ENCODE assay signal across 16 cellular contexts in genomic region chr14:72528059-72528950, GRCh38.
DNase-seq lines count a peak whose midpoint lies in the region; ATAC-seq and TF ChIP-seq lines count a peak whose summit lies in the region.
"Had no signal": no experiment of that assay in that cellular context is flagged by ENCODE, and none has a peak within 500 bp of the region (broad histone marks: within the 10 kb centered on the region; RNA-seq: fewer than 3 reads in every experiment).

No MANE protein-coding gene starts in this region.

- peak; percentile 48 for ATAC-seq in PC-3
- ATAC-seq in HG03439 (IDR thresholded peaks at IDR 0.05; ENCODE audit: unreplicated experiment), result no peak
- no peak for ATAC-seq in HG02870 (IDR thresholded peaks at IDR 0.05; ENCODE audit: unreplicated experiment)
- ATAC-seq in HG03565 (IDR thresholded peaks at IDR 0.05; ENCODE audit: unreplicated experiment), result no peak
- ATAC-seq: natural killer cell had no signal

- peaks cover 1% of the 10 kb centered on the region; the same call in 1 of the 2 replicates for H3K36me3 ChIP-seq in PC-3 (ENCODE audit: low read depth, low read length)

- peak; percentile 31 for DNase-seq in AG08395 (ENCODE audit: low spot score)
- DNase-seq in DMS79 treated with DMSO at 0.1 percent for 48 hours (lab: John Stamatoyannopoulos, UW), result peak; percentile 64
- peak; percentile 31 for DNase-seq in PC-3
- peak; percentile 33 for DNase-seq in fibroblast of peridontal ligament (ENCODE audit: extremely low read depth)
- no peak for DNase-seq in RWPE1 (ENCODE audit: low spot score)
- DNase-seq: activated CD4-positive, alpha-beta T cell treated with anti-CD3 and anti-CD28 coated beads, Interleukin-2, amount 50 U/mL, for 4 hours; aorta; C1 segment of cervical spinal cord; H7; KG1; natural killer cell; NCI-H524 treated with DMSO at 0.1 percent for 48 hours; Right ventricle myocardium superior had no signal

- peaks cover 8% of the 10 kb centered on the region for H3K9me3 ChIP-seq in PC-3 (ENCODE audit: low read length)

- H3K27me3 ChIP-seq in PC-3 (ENCODE audit: low read length), result no peaks in the 10 kb centered on the region

- H3K9me2 ChIP-seq in PC-3 (replicated peaks; ENCODE audit: low read length), result no peaks in the 10 kb centered on the region

- H3F3A ChIP-seq in PC-3 (ENCODE audit: low read length, unreplicated experiment), result no peaks in the 10 kb centered on the region

- H3K4me3 ChIP-seq in PC-3 (ENCODE audit: low read length), result no peak overlapping the region

- H3K9ac ChIP-seq in PC-3 (ENCODE audit: low read length), result no peak overlapping the region

- no TSS peak for BruUV-seq in PC-3 (replicated peaks; lab: Mats Ljungman, UMichigan)

- H3K27ac ChIP-seq in PC-3 (ENCODE audit: low read length) (no peak overlapping the region), RWPE1 (no peak overlapping the region)

- H3K4me1 ChIP-seq in PC-3 (ENCODE audit: insufficient read depth, low read length), result peaks cover 8% of the 10 kb centered on the region; the same call in 1 of the 2 replicates

- H2AFZ ChIP-seq in PC-3 (ENCODE audit: low read length), result peak overlapping the region; percentile 20; the same call in 1 of the 2 replicates

- 0 out of 2 replicates have a peak overlapping the region, but pooled peaks have one; percentile 7 for H3K4me2 ChIP-seq in PC-3 (ENCODE audit: low read length)

- TF ChIP-seq CTCF in PC-3 (conservative IDR thresholded peaks at IDR 0.05; ENCODE audit: low read depth, low read length), result no peak
- TF ChIP-seq CTCF in RWPE1 (conservative IDR thresholded peaks at IDR 0.05; ENCODE audit: low read depth), result no peak

- H4K20me1 ChIP-seq in PC-3 (ENCODE audit: low read length), result no peaks in the 10 kb centered on the region

- H3K79me2 ChIP-seq in PC-3 (ENCODE audit: low read length), result no peaks in the 10 kb centered on the region

- CTCF ChIA-PET in PC-3 (lab: Charles Lee) (interaction anchor here (2.1 kb wide), 1 partner anchor 14 kb away, joined by 8 read pairs; no protein-coding TSS in a partner anchor), RWPE1 (lab: Yijun Ruan, JAX) (interaction anchor here (0.6 to 1.4 kb wide), 3 partner anchors 14 to 145 kb away, joined by 3 to 6 read pairs (median 4); no protein-coding TSS in a partner anchor)

- intact Hi-C loops in PC-3 (cut with micrococcal nuclease), result no loop called here

- POLR2A ChIA-PET in PC-3 (lab: Charles Lee; ENCODE audit: unreplicated experiment), result no interaction called here
- POLR2A ChIA-PET in RWPE1 (lab: Yijun Ruan, JAX; ENCODE audit: low non-redundant PET), result no interaction called here
